ENCODE assay signal across 11 cellular contexts in genomic region chr7:151570366-151570915, GRCh38. TPM values are rescaled to one million over a fixed set of nuclear protein-coding genes. Genes with fewer than 3 reads are reported as not detected.
A peak's percentile ranks its signal among the peaks of the same experiment; 100 is the strongest.
DNase-seq lines count a peak whose midpoint lies in the region; ATAC-seq, FAIRE-seq and TF ChIP-seq lines count a peak whose summit lies in the region.
"Had no signal": no experiment of that assay in that cellular context is flagged by ENCODE, and none has a peak within 500 bp of the region (broad histone marks: within the 10 kb centered on the region; RNA-seq: fewer than 3 reads in every experiment).

No MANE protein-coding gene starts in this region.

- ATAC-seq in CD4-positive, alpha-beta T cell (ENCODE audit: poor library complexity): no peak
- no peak for ATAC-seq in GM12878
- ATAC-seq in activated T-cell treated with anti-CD3 and anti-CD28 coated beads, Interleukin-2, amount 50 U/mL, for 4 hours: no peak
- ATAC-seq: stimulated activated naive CD8-positive, alpha-beta T cell treated with anti-CD3 and anti-CD28 coated beads, Interleukin-15, Interleukin-2, amounts not matched to agents 100 U/mL and 50 U/mL, for 24 hours had no signal

- TF ChIP-seq POLR2A in GM12878 (IDR thresholded peaks at IDR 0.05; ENCODE audit: low read depth, low read length): no peak

- no peak overlapping the region for H2AFZ ChIP-seq in GM12878 (ENCODE audit: control insufficient read depth, low read depth, low read length)

- no peaks in the 10 kb centered on the region for H4K20me1 ChIP-seq in GM12878 (ENCODE audit: control insufficient read depth, insufficient read depth)

- H3K27me3 Mint-ChIP-seq in CD4-positive, alpha-beta T cell: no peaks in the 10 kb centered on the region
- H3K27me3 Mint-ChIP-seq in activated T-cell treated with anti-CD3 and anti-CD28 coated beads, Interleukin-2, amount 50 U/mL, for 4 hours (ENCODE audit: low read depth): no peaks in the 10 kb centered on the region

- TF ChIP-seq EP300 in Ishikawa (IDR thresholded peaks at IDR 0.05; ENCODE audit: borderline replicate concordance) (no peak), GM12878 (IDR thresholded peaks at IDR 0.05; ENCODE audit: borderline replicate concordance in 1 of 2, control insufficient read depth in 1 of 2, low read depth in 2 of 2, low read length in 2 of 2) (no peak)

- no peaks in the 10 kb centered on the region for H3K4me1 Mint-ChIP-seq in CD4-positive, alpha-beta T cell (ENCODE audit: low read depth)
- H3K4me1 Mint-ChIP-seq in activated T-cell treated with anti-CD3 and anti-CD28 coated beads, Interleukin-2, amount 50 U/mL, for 4 hours (ENCODE audit: low read depth): no peaks in the 10 kb centered on the region

- H3K4me2 ChIP-seq in GM12878 (ENCODE audit: control insufficient read depth, insufficient read depth): no peak overlapping the region

- H3K36me3 ChIP-seq in GM12878 (ENCODE audit: control insufficient read depth in 2 of 2, insufficient read depth in 2 of 2, low read length in 1 of 2): peaks cover 0 to 4% of the 10 kb centered on the region in 2 experiments; a peak in 2 of 4 replicates

- BruUV-seq in GM12878 (replicated peaks; lab: Mats Ljungman, UMichigan): no TSS peak

- SMC1A ChIA-PET in GM12878 (lab: Charles Lee; ENCODE audit: uncharacterized antibody, unreplicated experiment): interaction anchor here (1.0 kb wide), 2 partner anchors 17 to 62 kb away, joined by 4 read pairs; no protein-coding TSS in a partner anchor

- peak; percentile 66 for TF ChIP-seq RAD21 in Ishikawa (IDR thresholded peaks at IDR 0.05; ENCODE audit: low read depth)
- TF ChIP-seq RAD21 in GM12878 (IDR thresholded peaks at IDR 0.05; ENCODE audit: insufficient read depth, low read depth, low read length): peak; percentile 65

- in situ Hi-C loops in GM12878 (cut with MboI): no loop called here

- no peaks in the 10 kb centered on the region for H3K79me2 ChIP-seq in GM12878 (ENCODE audit: control insufficient read depth, insufficient read depth, low read length)

- no peak overlapping the region for H3K4me3 Mint-ChIP-seq in CD4-positive, alpha-beta T cell
- no peak overlapping the region for H3K4me3 Mint-ChIP-seq in activated T-cell treated with anti-CD3 and anti-CD28 coated beads, Interleukin-2, amount 50 U/mL, for 4 hours

- no peaks in the 10 kb centered on the region for H3K27me3 ChIP-seq in CD4-positive, alpha-beta T cell (ENCODE audit: control insufficient read depth, insufficient read depth, low read length)
- no peaks in the 10 kb centered on the region for H3K27me3 ChIP-seq in GM12878 (replicated peaks in 1 of 2; ENCODE audit: control insufficient read depth in 2 of 2, insufficient read depth in 2 of 2, low read length in 1 of 2)

- no peaks in the 10 kb centered on the region for H3K4me1 ChIP-seq in GM12878 (ENCODE audit: control insufficient read depth, insufficient read depth, low read length)

- H3K27ac Mint-ChIP-seq in CD4-positive, alpha-beta T cell: no peak overlapping the region

- peak; percentile 49 for TF ChIP-seq CTCF in CD4-positive, alpha-beta T cell (IDR thresholded peaks at IDR 0.05)
- peak; percentile 23 to 44 (median 34); a peak in 3 of 6 replicates for TF ChIP-seq CTCF in GM12878 (IDR thresholded peaks at IDR 0.05 in 2 of 3, conservative IDR thresholded peaks at IDR 0.05 in 1 of 3; ENCODE audit: control insufficient read depth in 2 of 3, extremely low read depth in 1 of 3, insufficient read depth in 1 of 3, low read depth in 3 of 3, low read length in 3 of 3)

- no peaks in the 10 kb centered on the region for H3K9me3 ChIP-seq in CD4-positive, alpha-beta T cell (ENCODE audit: control insufficient read depth, low read length)
- H3K9me3 ChIP-seq in GM12878 (replicated peaks; ENCODE audit: control insufficient read depth, insufficient read depth, low read length): no peaks in the 10 kb centered on the region

- H3K27ac ChIP-seq in CD4-positive, alpha-beta T cell (ENCODE audit: low read depth, low read length): no peak overlapping the region
- no peak overlapping the region for H3K27ac ChIP-seq in GM12878 (ENCODE audit: control insufficient read depth, insufficient read depth)

- peaks cover 48% of the 10 kb centered on the region for H3K36me3 Mint-ChIP-seq in CD4-positive, alpha-beta T cell (ENCODE audit: low read depth)
- peaks cover 9% of the 10 kb centered on the region for H3K36me3 Mint-ChIP-seq in activated T-cell treated with anti-CD3 and anti-CD28 coated beads, Interleukin-2, amount 50 U/mL, for 4 hours (ENCODE audit: insufficient read depth)

- no peaks in the 10 kb centered on the region for H3K9me3 Mint-ChIP-seq in CD4-positive, alpha-beta T cell
- no peaks in the 10 kb centered on the region for H3K9me3 Mint-ChIP-seq in activated T-cell treated with anti-CD3 and anti-CD28 coated beads, Interleukin-2, amount 50 U/mL, for 4 hours

- CTCF ChIA-PET in CD4-positive, alpha-beta T cell (lab: Charles Lee): no interaction called here
- CTCF ChIA-PET in GM12878 (lab: Yijun Ruan, JAX): interaction anchor here (0.7 to 2.3 kb wide), 4 partner anchors 63 to 219 kb away, joined by 3 to 9 read pairs (median 4); no protein-coding TSS in a partner anchor

- RAD21 ChIA-PET in GM12878 (lab: Charles Lee; ENCODE audit: unreplicated experiment): interaction anchor here (2.4 kb wide), 1 partner anchor 62 kb away, joined by 7 read pairs; no protein-coding TSS in a partner anchor

- H3K9ac ChIP-seq in GM12878 (ENCODE audit: control insufficient read depth, insufficient read depth, low read length): no peak overlapping the region

- DNase-seq in CD4-positive, alpha-beta T cell: no peak
- DNase-seq in GM12878 (ENCODE audit: low read depth, low spot score): no peak
- DNase-seq in lung microvascular endothelial cell (ENCODE audit: low read depth in 2 of 2): peak; percentile 50 to 65
- DNase-seq in cerebellar nuclear complex (lab: John Stamatoyannopoulos, UW): no peak
- no peak for DNase-seq in activated T-cell treated with anti-CD3 and anti-CD28 coated beads, Interleukin-2, amount 50 U/mL, for 4 hours
- no peak for DNase-seq in kidney glomerular epithelial cell (lab: John Stamatoyannopoulos, UW)
- no peak for DNase-seq in activated T-cell treated with anti-CD3 and anti-CD28 coated beads, Interleukin-2, amount 50 U/mL, for 1 hour
- DNase-seq: NCI-H510A treated with DMSO at 0.1 percent for 48 hours; nucleus accumbens; stimulated activated naive CD8-positive, alpha-beta T cell treated with anti-CD3 and anti-CD28 coated beads, Interleukin-15, Interleukin-2, amounts not matched to agents 100 U/mL and 50 U/mL, for 24 hours had no signal

- no peak overlapping the region for H3K4me3 ChIP-seq in GM12878

- intact Hi-C loops in CD4-positive, alpha-beta T cell (cut with DNase I, micrococcal nuclease): loop anchor here (1.0 to 10.0 kb wide), 3 partner anchors 136 to 574 kb away; no protein-coding TSS in a partner anchor
- intact Hi-C loops in GM12878 (cut with micrococcal nuclease; ENCODE audit: unreplicated experiment): loop anchor here (1.0 to 2.0 kb wide), 3 partner anchors 62 to 189 kb away; no protein-coding TSS in a partner anchor

- FAIRE-seq in GM12878 (lab: Jason Lieb, UNC): peak; percentile 31

- POLR2A ChIA-PET in CD4-positive, alpha-beta T cell (lab: Charles Lee): no interaction called here
- POLR2A ChIA-PET in GM12878 (lab: Charles Lee): no interaction called here

TF ChIP-seq in Ishikawa, 13 proteins besides CTCF, POLR2A, EP300 and RAD21 (continues in another document):
- TF ChIP-seq FOXM1 (IDR thresholded peaks at IDR 0.05; ENCODE audit: borderline replicate concordance, low read depth): no peak
- no peak for TF ChIP-seq EGR1 (IDR thresholded peaks at IDR 0.05)
- no peak for TF ChIP-seq TEAD4 (IDR thresholded peaks at IDR 0.05)
- TF ChIP-seq NFIC (IDR thresholded peaks at IDR 0.05): no peak
- no peak for TF ChIP-seq ZBTB7A (IDR thresholded peaks at IDR 0.05; ENCODE audit: low read depth)

TF ChIP-seq in GM12878, 131 proteins besides CTCF, POLR2A, EP300 and RAD21:
- TF ChIP-seq CBFB (IDR thresholded peaks at IDR 0.05; ENCODE audit: low read depth) (no peak), LARP7 (IDR thresholded peaks at IDR 0.05) (no peak), SMC3 (IDR thresholded peaks at IDR 0.05; ENCODE audit: borderline replicate concordance, low read length) (peak; percentile 67; the same call in 1 of the 2 replicates)
TF ChIP-seq in GM12878: peak in this region for 1.

RNA-seq across cellular contexts. Expression of gene RHEB, which starts 50.7 kb away (rescaled TPM):
- total RNA-seq in CD4-positive, alpha-beta T cell: 10 to 100 TPM; 40.3 to 42.6 TPM
- total RNA-seq in GM12878 (2013; cell fraction: nucleolus; rRNA removed): 44.0 and 53.8 TPM in 2 replicates
- total RNA-seq in GM12878 (2014; rRNA removed): 20.3 and 28.7 TPM in 2 replicates
- total RNA-seq in GM12878 (2014; rRNA removed; fragmentation: Illumina TruSeq; extraction: Trizol): 36.1 and 37.3 TPM in 2 replicates
- 33.4 and 38.7 TPM in 2 replicates for total RNA-seq in GM12878 (2021)
- polyA plus RNA-seq in GM12878 (2011; ENCODE audit: low read depth): 17.9 TPM
- polyA plus RNA-seq in GM12878 (2011; rRNA removed): 67.8 and 115 TPM in 2 replicates
- 17.4 and 19.8 TPM in 2 replicates for polyA plus RNA-seq in GM12878 (2011; cell fraction: cytosol; rRNA removed)
- 24.3 and 30.4 TPM in 2 replicates for polyA plus RNA-seq in GM12878 (2011; cell fraction: nucleus; rRNA removed)
- 30.9 and 31.4 TPM in 2 replicates for polyA plus RNA-seq in GM12878 (2012)
- 35.9 and 55.9 TPM in 2 replicates for polyA plus RNA-seq in GM12878 (2014; fragmentation: Illumina TruSeq; extraction: Trizol)
- polyA plus RNA-seq in GM12878 (2014; fragmentation: Nextera tagmentation; extraction: Ambion mirVana): 1 to 10 TPM; 6.2 to 10.0 TPM
- 28.3 and 38.7 TPM in 2 replicates for polyA plus RNA-seq in GM12878 (2014; rRNA removed)
- polyA plus RNA-seq in GM12878 (2016; fragmentation: Nextera tagmentation; extraction: Ambion mirVana): 10 to 100 TPM; 60.1 to 63.4 TPM
- 12.3 and 19.7 TPM in 2 replicates for polyA minus RNA-seq in GM12878 (2011; rRNA and poly(A)+ RNA removed)
- 13.5 and 17.6 TPM in 2 replicates for polyA minus RNA-seq in GM12878 (2011; cell fraction: cytosol; rRNA and poly(A)+ RNA removed)
- 11.1 and 17.7 TPM in 2 replicates for polyA minus RNA-seq in GM12878 (2011; cell fraction: nucleus; rRNA and poly(A)+ RNA removed)
- 42.1 and 50.0 TPM in 2 replicates for total RNA-seq in lung microvascular endothelial cell
- total RNA-seq in activated T-cell treated with anti-CD3 and anti-CD28 coated beads, Interleukin-2, amount 50 U/mL, for 4 hours: 10 to 100 TPM; 54.9 to 57.4 (median 55.6) TPM

Comparison
In these comparisons a context has a peak if more than half of its experiments do, and no peak if none do; other contexts are left out.
1. DNase-seq: peak in lung microvascular endothelial cell (2 of 2); none in CD4-positive, alpha-beta T cell (0 of 10), GM12878 (single experiment), cerebellar nuclear complex (0 of 2), activated T-cell treated with anti-CD3 and anti-CD28 coated beads, Interleukin-2, amount 50 U/mL, for 4 hours (single experiment), kidney glomerular epithelial cell (single experiment) and activated T-cell treated with anti-CD3 and anti-CD28 coated beads, Interleukin-2, amount 50 U/mL, for 1 hour (single experiment).